ENCODE assay signal across 29 cellular contexts in genomic region chr1:167968569-167968968, GRCh38. TPM values are rescaled to one million over a fixed set of nuclear protein-coding genes. Genes with fewer than 3 reads are reported as not detected.
"Had no signal": no experiment of that assay in that cellular context is flagged by ENCODE, and none has a peak within 500 bp of the region (broad histone marks: within the 10 kb centered on the region; RNA-seq: fewer than 3 reads in every experiment).

No MANE protein-coding gene starts in this region.

- H3K4me1 Mint-ChIP-seq: activated CD4-positive, alpha-beta T cell treated with anti-CD3 and anti-CD28 coated beads for 36 hours; activated CD4-positive, alpha-beta T cell treated with anti-CD3 and anti-CD28 coated beads, Interleukin-2, amount 10 ng/mL, durations not matched to agents 24 days and 14 days; activated CD8-positive, alpha-beta memory T cell treated with anti-CD3 and anti-CD28 coated beads, Interleukin-2, amount 10 ng/mL, durations not matched to agents 7 days and 5 days had no signal

- DNase-seq: activated CD4-positive, alpha-beta memory T cell treated with anti-CD3 and anti-CD28 coated beads for 36 hours; activated CD4-positive, alpha-beta T cell treated with anti-CD3 and anti-CD28 coated beads for 36 hours; activated CD4-positive, alpha-beta T cell treated with anti-CD3 and anti-CD28 coated beads, Interleukin-2, amount 10 ng/mL, durations not matched to agents 24 days and 14 days; activated CD4-positive, CD25-positive, alpha-beta regulatory T cell; activated CD4-positive, CD25-positive, alpha-beta regulatory T cell treated with anti-CD3 and anti-CD28 coated beads, Interleukin-2, amount 50 U/mL, for 72 hours; activated CD8-positive, alpha-beta memory T cell treated with anti-CD3 and anti-CD28 coated beads, Interleukin-2, amount 10 ng/mL, durations not matched to agents 7 days and 5 days; activated CD8-positive, alpha-beta memory T cell treated with anti-CD3 and anti-CD28 coated beads, Interleukin-2, amount 50 U/mL, for 4 hours; activated CD8-positive, alpha-beta T cell treated with anti-CD3 and anti-CD28 coated beads, Interleukin-2, amount 10 ng/mL, durations not matched to agents 7 days and 5 days; activated effector memory CD4-positive, alpha-beta T cell treated with anti-CD3 and anti-CD28 coated beads, Interleukin-2, amount 50 U/mL, for 16 hours; activated naive CD4-positive, alpha-beta T cell treated with anti-CD3 and anti-CD28 coated beads for 36 hours; activated naive CD8-positive, alpha-beta T cell treated with anti-CD3 and anti-CD28 coated beads for 36 hours; activated naive CD8-positive, alpha-beta T cell treated with anti-CD3 and anti-CD28 coated beads, Interleukin-2, amount 50 U/mL, for 24 hours; activated T-cell treated with anti-CD3 and anti-CD28 coated beads, Interleukin-2, amount 50 U/mL, for 1 hour; activated T-cell treated with anti-CD3 and anti-CD28 coated beads, Interleukin-2, amount 50 U/mL, for 48 hours; brain microvascular endothelial cell; dorsolateral prefrontal cortex; effector memory CD4-positive, alpha-beta T cell; endodermal cell; foreskin fibroblast; T-helper 2 cell had no signal

- H3K27ac Mint-ChIP-seq: activated CD4-positive, alpha-beta memory T cell treated with anti-CD3 and anti-CD28 coated beads for 36 hours; activated CD4-positive, alpha-beta T cell treated with anti-CD3 and anti-CD28 coated beads for 36 hours; activated CD4-positive, alpha-beta T cell treated with anti-CD3 and anti-CD28 coated beads, Interleukin-2, amount 10 ng/mL, durations not matched to agents 24 days and 14 days; activated CD8-positive, alpha-beta memory T cell treated with anti-CD3 and anti-CD28 coated beads, Interleukin-2, amount 10 ng/mL, durations not matched to agents 7 days and 5 days; activated CD8-positive, alpha-beta T cell treated with anti-CD3 and anti-CD28 coated beads, Interleukin-2, amount 10 ng/mL, durations not matched to agents 7 days and 5 days; activated naive CD4-positive, alpha-beta T cell treated with anti-CD3 and anti-CD28 coated beads for 36 hours; activated naive CD4-positive, alpha-beta T cell treated with anti-CD3 and anti-CD28 coated beads, Interleukin-2, amount 50 U/mL, for 24 hours; activated naive CD8-positive, alpha-beta T cell treated with anti-CD3 and anti-CD28 coated beads for 36 hours; activated naive CD8-positive, alpha-beta T cell treated with anti-CD3 and anti-CD28 coated beads, Interleukin-2, amount 50 U/mL, for 24 hours; activated T-helper 1 cell treated with anti-CD3 and anti-CD28 coated beads, Interleukin-12 subunit alpha, Interleukin-12 subunit beta, Interleukin-2, Interleukin-4 antibody, amounts not matched to agents 30 ng/mL and 10 ng/mL and 1 ng/mL, durations not matched to agents 14 hours and 24 hours and 36 hours; activated T-helper 2 cell treated with anti-CD3 and anti-CD28 coated beads, Interferon-gamma antibody, Interleukin-2, Interleukin-4, amounts not matched to agents 10 μg/mL and 5 μg/mL and 100 μg/mL, durations not matched to agents 14 hours and 24 hours and 36 hours; dendritic cell treated with granulocyte-macrophage colony-stimulating factor and Interleukin-4, amounts not matched to agents 40 ng/mL and 50 ng/mL, for 4 days; endodermal cell had no signal

- H3K9me3 Mint-ChIP-seq: activated CD4-positive, alpha-beta memory T cell treated with anti-CD3 and anti-CD28 coated beads for 36 hours; activated CD4-positive, alpha-beta T cell treated with anti-CD3 and anti-CD28 coated beads, Interleukin-2, amount 10 ng/mL, durations not matched to agents 24 days and 14 days; activated naive CD4-positive, alpha-beta T cell treated with anti-CD3 and anti-CD28 coated beads, Interleukin-2, amount 50 U/mL, for 24 hours; activated naive CD8-positive, alpha-beta T cell treated with anti-CD3 and anti-CD28 coated beads for 36 hours; activated naive CD8-positive, alpha-beta T cell treated with anti-CD3 and anti-CD28 coated beads, Interleukin-2, amount 50 U/mL, for 24 hours; activated T-helper 1 cell treated with anti-CD3 and anti-CD28 coated beads, Interleukin-12 subunit alpha, Interleukin-12 subunit beta, Interleukin-2, Interleukin-4 antibody, amounts not matched to agents 30 ng/mL and 10 ng/mL and 1 ng/mL, durations not matched to agents 14 hours and 24 hours and 36 hours; activated T-helper 2 cell treated with anti-CD3 and anti-CD28 coated beads, Interferon-gamma antibody, Interleukin-2, Interleukin-4, amounts not matched to agents 10 μg/mL and 5 μg/mL and 100 μg/mL, durations not matched to agents 14 hours and 24 hours and 36 hours; central memory CD8-positive, alpha-beta T cell; dendritic cell treated with granulocyte-macrophage colony-stimulating factor and Interleukin-4, amounts not matched to agents 40 ng/mL and 50 ng/mL, for 4 days; endodermal cell had no signal

- H3K4me3 Mint-ChIP-seq: activated CD4-positive, alpha-beta memory T cell treated with anti-CD3 and anti-CD28 coated beads for 36 hours; activated CD4-positive, alpha-beta T cell treated with anti-CD3 and anti-CD28 coated beads for 36 hours; activated CD4-positive, alpha-beta T cell treated with anti-CD3 and anti-CD28 coated beads, Interleukin-2, amount 10 ng/mL, durations not matched to agents 24 days and 14 days; activated CD8-positive, alpha-beta memory T cell treated with anti-CD3 and anti-CD28 coated beads, Interleukin-2, amount 10 ng/mL, durations not matched to agents 7 days and 5 days; activated CD8-positive, alpha-beta T cell treated with anti-CD3 and anti-CD28 coated beads, Interleukin-2, amount 10 ng/mL, durations not matched to agents 7 days and 5 days; activated naive CD4-positive, alpha-beta T cell treated with anti-CD3 and anti-CD28 coated beads for 36 hours; activated naive CD4-positive, alpha-beta T cell treated with anti-CD3 and anti-CD28 coated beads, Interleukin-2, amount 50 U/mL, for 24 hours; activated naive CD8-positive, alpha-beta T cell treated with anti-CD3 and anti-CD28 coated beads for 36 hours; activated naive CD8-positive, alpha-beta T cell treated with anti-CD3 and anti-CD28 coated beads, Interleukin-2, amount 50 U/mL, for 24 hours; activated T-helper 1 cell treated with anti-CD3 and anti-CD28 coated beads, Interleukin-12 subunit alpha, Interleukin-12 subunit beta, Interleukin-2, Interleukin-4 antibody, amounts not matched to agents 30 ng/mL and 10 ng/mL and 1 ng/mL, durations not matched to agents 14 hours and 24 hours and 36 hours; central memory CD8-positive, alpha-beta T cell; dendritic cell treated with granulocyte-macrophage colony-stimulating factor and Interleukin-4, amounts not matched to agents 40 ng/mL and 50 ng/mL, for 4 days; endodermal cell had no signal

- H3K27ac ChIP-seq: brain microvascular endothelial cell, coronary artery had no signal

- H3K4me3 ChIP-seq: coronary artery, dorsolateral prefrontal cortex had no signal

- H3K27me3 ChIP-seq: brain microvascular endothelial cell, dorsolateral prefrontal cortex had no signal

- H3K27me3 Mint-ChIP-seq: activated CD4-positive, alpha-beta memory T cell treated with anti-CD3 and anti-CD28 coated beads for 36 hours; activated CD4-positive, alpha-beta T cell treated with anti-CD3 and anti-CD28 coated beads for 36 hours; activated CD4-positive, alpha-beta T cell treated with anti-CD3 and anti-CD28 coated beads, Interleukin-2, amount 10 ng/mL, durations not matched to agents 24 days and 14 days; activated CD8-positive, alpha-beta memory T cell treated with anti-CD3 and anti-CD28 coated beads, Interleukin-2, amount 10 ng/mL, durations not matched to agents 7 days and 5 days; activated naive CD4-positive, alpha-beta T cell treated with anti-CD3 and anti-CD28 coated beads, Interleukin-2, amount 50 U/mL, for 24 hours; activated naive CD8-positive, alpha-beta T cell treated with anti-CD3 and anti-CD28 coated beads for 36 hours; activated naive CD8-positive, alpha-beta T cell treated with anti-CD3 and anti-CD28 coated beads, Interleukin-2, amount 50 U/mL, for 24 hours; central memory CD8-positive, alpha-beta T cell; dendritic cell treated with granulocyte-macrophage colony-stimulating factor and Interleukin-4, amounts not matched to agents 40 ng/mL and 50 ng/mL, for 4 days had no signal

- ATAC-seq: activated CD4-positive, alpha-beta T cell treated with anti-CD3 and anti-CD28 coated beads for 36 hours; activated CD8-positive, alpha-beta memory T cell treated with anti-CD3 and anti-CD28 coated beads, Interleukin-2, amount 10 ng/mL, durations not matched to agents 7 days and 5 days; activated CD8-positive, alpha-beta T cell treated with anti-CD3 and anti-CD28 coated beads, Interleukin-2, amount 10 ng/mL, durations not matched to agents 7 days and 5 days; activated naive CD8-positive, alpha-beta T cell treated with anti-CD3 and anti-CD28 coated beads, Interleukin-2, amount 50 U/mL, for 24 hours; esophagus mucosa had no signal

RNA-seq across cellular contexts. Expression of gene ADCY10, which starts 54.6 kb away (rescaled TPM):
- total RNA-seq: activated CD8-positive, alpha-beta memory T cell treated with anti-CD3 and anti-CD28 coated beads for 36 hours; activated CD8-positive, alpha-beta T cell treated with anti-CD3 and anti-CD28 coated beads, Interleukin-2, amount 10 ng/mL, durations not matched to agents 7 days and 5 days; activated naive CD8-positive, alpha-beta T cell treated with anti-CD3 and anti-CD28 coated beads for 36 hours; activated T-helper 1 cell treated with anti-CD3 and anti-CD28 coated beads, Interleukin-12 subunit alpha, Interleukin-12 subunit beta, Interleukin-2, Interleukin-4 antibody, amounts not matched to agents 30 ng/mL and 10 ng/mL and 1 ng/mL, durations not matched to agents 14 hours and 24 hours and 36 hours; epithelial cell of proximal tubule; esophagus mucosa had no signal
